8 cellular contexts compared by ENCODE assay signal in genomic region chr5:69907941-69908340, GRCh38.
A peak's percentile ranks its signal among the peaks of the same experiment; 100 is the strongest.
DNase-seq lines count a peak whose midpoint lies in the region; ATAC-seq and TF ChIP-seq lines count a peak whose summit lies in the region.
"Not testable (repeated sequence)": the region's sequence is repeated elsewhere in the genome, so short reads cannot be mapped to it uniquely, and the experiment has no call there.

No MANE protein-coding gene starts in this region.

- H3K4me1 ChIP-seq in PC-9 (replicated peaks; ENCODE audit: insufficient read depth); testis: not testable (repeated sequence)

- DNase-seq in PC-9: not testable (repeated sequence)
- peak; percentile 24 for DNase-seq in activated CD4-positive, CD25-positive, alpha-beta regulatory T cell treated with anti-CD3 and anti-CD28 coated beads, Interleukin-2, amount 50 U/mL, for 72 hours
- DNase-seq in activated CD8-positive, alpha-beta memory T cell treated with anti-CD3 and anti-CD28 coated beads, Interleukin-2, amount 50 U/mL, for 48 hours: peak; percentile 42
- peak; percentile 18 for DNase-seq in activated naive CD4-positive, alpha-beta T cell treated with anti-CD3 and anti-CD28 coated beads, Interleukin-2, amount 10 ng/mL, durations not matched to agents 7 days and 5 days
- DNase-seq in cardiac septum (ENCODE audit: low spot score) (peak; percentile 31), lower leg skin (ENCODE audit: low spot score in 2 of 2) (peak; percentile 14 to 80), sciatic nerve (ENCODE audit: low spot score) (peak; percentile 51), testis (peak; percentile 13)

- H3K4me3 ChIP-seq in PC-9; lower leg skin (ENCODE audit: low read depth, poor library complexity, severe bottlenecking); testis: not testable (repeated sequence)

- H2AFZ ChIP-seq in PC-9: not testable (repeated sequence)

- TSS peak; percentile 22 for BruUV-seq in PC-9 (replicated peaks; lab: Mats Ljungman, UMichigan)

- H3K27ac Mint-ChIP-seq in activated naive CD4-positive, alpha-beta T cell treated with anti-CD3 and anti-CD28 coated beads, Interleukin-2, amount 10 ng/mL, durations not matched to agents 7 days and 5 days: not testable (repeated sequence)

- H3K27me3 Mint-ChIP-seq in activated naive CD4-positive, alpha-beta T cell treated with anti-CD3 and anti-CD28 coated beads, Interleukin-2, amount 10 ng/mL, durations not matched to agents 7 days and 5 days: not testable (repeated sequence)

- CTCF ChIA-PET in PC-9 (lab: Charles Lee); activated naive CD4-positive, alpha-beta T cell treated with anti-CD3 and anti-CD28 coated beads, Interleukin-2, amount 10 ng/mL, durations not matched to agents 7 days and 5 days (lab: Charles Lee): not testable (repeated sequence)

- H3K36me3 ChIP-seq in PC-9 (ENCODE audit: low read depth); testis (ENCODE audit: low read depth, missing control alignments): not testable (repeated sequence)

- not testable (repeated sequence) for H4K20me1 ChIP-seq in PC-9 (ENCODE audit: insufficient read depth)

- not testable (repeated sequence) for H3K27ac ChIP-seq in PC-9, testis

- not testable (repeated sequence) for TF ChIP-seq POLR2A in lower leg skin (IDR thresholded peaks at IDR 0.05); testis (IDR thresholded peaks at IDR 0.05)

- not testable (repeated sequence) for TF ChIP-seq CTCF in PC-9 (conservative IDR thresholded peaks at IDR 0.05); lower leg skin (IDR thresholded peaks at IDR 0.05); testis (IDR thresholded peaks at IDR 0.05)

- POLR2A ChIA-PET in PC-9 (lab: Charles Lee; ENCODE audit: unreplicated experiment): not testable (repeated sequence)

- not testable (repeated sequence) for H3F3A ChIP-seq in PC-9 (ENCODE audit: insufficient read depth, low read depth)

- H3K36me3 Mint-ChIP-seq in activated naive CD4-positive, alpha-beta T cell treated with anti-CD3 and anti-CD28 coated beads, Interleukin-2, amount 10 ng/mL, durations not matched to agents 7 days and 5 days: not testable (repeated sequence)

- intact Hi-C loops in PC-9 (cut with micrococcal nuclease; ENCODE audit: unreplicated experiment); cardiac septum (cut with DNase I); lower leg skin (cut with DNase I; ENCODE audit: low total_unique reads); sciatic nerve (cut with DNase I); testis (cut with DNase I; ENCODE audit: low total_unique reads): not testable (repeated sequence)

- H3K9me3 ChIP-seq in PC-9 (ENCODE audit: insufficient read depth, low read depth); testis: not testable (repeated sequence)

- not testable (repeated sequence) for H3K9me3 Mint-ChIP-seq in activated naive CD4-positive, alpha-beta T cell treated with anti-CD3 and anti-CD28 coated beads, Interleukin-2, amount 10 ng/mL, durations not matched to agents 7 days and 5 days

- not testable (repeated sequence) for ATAC-seq in sciatic nerve

- H3K9me2 ChIP-seq in PC-9 (ENCODE audit: insufficient read depth): not testable (repeated sequence)

- not testable (repeated sequence) for H3K4me3 Mint-ChIP-seq in activated naive CD4-positive, alpha-beta T cell treated with anti-CD3 and anti-CD28 coated beads, Interleukin-2, amount 10 ng/mL, durations not matched to agents 7 days and 5 days

- 97 to 98% methylated on average over 6 to 7 of the region's 9 CpGs for WGBS in lower leg skin, 2 donors
- 98% methylated on average over 7 of the region's 9 CpGs; no CpG with 5 or more reads in 1 of the 2 donors for WGBS in testis, 2 donors

- H3K27me3 ChIP-seq in PC-9 (ENCODE audit: insufficient read depth, low read depth); testis: not testable (repeated sequence)

- not testable (repeated sequence) for H3K79me2 ChIP-seq in PC-9 (ENCODE audit: low read depth)

- H3K4me2 ChIP-seq in PC-9: not testable (repeated sequence)

- not testable (repeated sequence) for H3K4me1 Mint-ChIP-seq in activated naive CD4-positive, alpha-beta T cell treated with anti-CD3 and anti-CD28 coated beads, Interleukin-2, amount 10 ng/mL, durations not matched to agents 7 days and 5 days
